16 cellular contexts compared by ENCODE assay signal in the genomic region with DNA sequence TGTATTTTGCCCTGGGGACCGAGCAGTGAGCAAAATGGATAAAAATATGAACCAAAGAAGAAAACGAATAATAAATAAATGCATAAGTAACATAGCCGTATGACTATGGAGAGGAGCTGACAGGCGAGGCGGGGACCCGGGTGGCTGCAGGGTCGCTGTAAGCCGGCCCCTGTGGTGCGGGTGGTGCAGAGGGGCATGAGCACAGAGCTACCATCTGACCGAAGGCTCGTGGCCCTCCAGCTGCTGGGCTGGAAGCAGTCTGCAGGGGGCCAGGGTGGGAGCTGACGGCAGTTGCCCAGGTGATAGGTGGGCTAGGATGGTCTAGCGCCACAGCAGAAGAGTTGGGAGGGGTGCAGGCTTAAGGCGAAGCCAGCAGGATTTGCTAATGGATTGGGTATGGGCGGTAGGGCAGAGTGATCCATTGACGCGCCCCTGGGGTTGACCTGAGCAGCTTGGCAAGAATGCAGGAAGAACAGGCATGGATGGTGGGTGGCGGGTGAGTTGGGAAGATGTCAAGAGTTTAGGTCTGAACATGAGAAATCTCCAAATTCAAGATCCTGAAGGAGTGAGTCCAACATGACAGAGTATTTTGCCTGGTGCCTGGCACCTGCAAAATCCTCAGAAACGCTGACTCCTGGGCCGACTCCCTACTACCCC.
"Had no signal": no experiment of that assay in that cellular context is flagged by ENCODE, and none has a peak within 500 bp of the region (broad histone marks: within the 10 kb centered on the region; RNA-seq: fewer than 3 reads in every experiment).

No MANE protein-coding gene starts in this region.

- H3K36me3 Mint-ChIP-seq: immature natural killer cell; naive thymus-derived CD4-positive, alpha-beta T cell had no signal

- H3K27ac Mint-ChIP-seq: activated CD8-positive, alpha-beta T cell treated with anti-CD3 and anti-CD28 coated beads for 36 hours; immature natural killer cell; naive thymus-derived CD4-positive, alpha-beta T cell; T-helper 2 cell treated with Interferon-gamma antibody and Interleukin-4, amounts not matched to agents 5 μg/mL and 100 μg/mL, for 36 hours had no signal

- H3K36me3 ChIP-seq: gastrocnemius medialis, heart right ventricle, lower lobe of right lung, suprapubic skin, upper lobe of right lung had no signal

- H3K9me3 Mint-ChIP-seq: activated CD8-positive, alpha-beta T cell treated with anti-CD3 and anti-CD28 coated beads for 36 hours; immature natural killer cell; T-helper 2 cell treated with Interferon-gamma antibody and Interleukin-4, amounts not matched to agents 5 μg/mL and 100 μg/mL, for 36 hours had no signal

- ATAC-seq: activated CD8-positive, alpha-beta T cell treated with anti-CD3 and anti-CD28 coated beads for 36 hours; gastrocnemius medialis; heart right ventricle; lower lobe of right lung; naive thymus-derived CD4-positive, alpha-beta T cell; upper lobe of right lung had no signal

- H3K27ac ChIP-seq: coronary artery, gastrocnemius medialis, heart right ventricle, lower lobe of right lung, suprapubic skin, upper lobe of right lung had no signal

- H3K4me1 ChIP-seq: gastrocnemius medialis, lower lobe of right lung, suprapubic skin, upper lobe of right lung had no signal

- H3K4me3 Mint-ChIP-seq: activated CD8-positive, alpha-beta T cell treated with anti-CD3 and anti-CD28 coated beads for 36 hours; immature natural killer cell; naive thymus-derived CD4-positive, alpha-beta T cell; T-helper 2 cell treated with Interferon-gamma antibody and Interleukin-4, amounts not matched to agents 5 μg/mL and 100 μg/mL, for 36 hours had no signal

- H3K9me3 ChIP-seq: gastrocnemius medialis, heart right ventricle, lower lobe of right lung, suprapubic skin, upper lobe of right lung had no signal

- DNase-seq: activated CD8-positive, alpha-beta memory T cell treated with anti-CD3 and anti-CD28 coated beads, Interleukin-2, amount 50 U/mL, for 4 hours; activated CD8-positive, alpha-beta T cell treated with anti-CD3 and anti-CD28 coated beads for 36 hours; caudate nucleus; effector CD4-positive, alpha-beta T cell; gastrocnemius medialis; heart right ventricle; immature natural killer cell; lower lobe of right lung; naive thymus-derived CD4-positive, alpha-beta T cell; nucleus accumbens; stimulated activated naive CD4-positive, alpha-beta T cell treated with Interleukin-2 at 50 U/mL for 16 hours; SW 1271; upper lobe of right lung had no signal

- H3K4me3 ChIP-seq: coronary artery, gastrocnemius medialis, heart right ventricle, lower lobe of right lung, suprapubic skin, upper lobe of right lung had no signal

- H3K4me1 Mint-ChIP-seq: immature natural killer cell had no signal
